19 cellular contexts compared by ENCODE assay signal in genomic region chr5:176642675-176643490, GRCh38. TPM values are rescaled to one million over a fixed set of nuclear protein-coding genes. Genes with fewer than 3 reads are reported as not detected.
"Had no signal": no experiment of that assay in that cellular context is flagged by ENCODE, and none has a peak within 500 bp of the region (broad histone marks: within the 10 kb centered on the region; RNA-seq: fewer than 3 reads in every experiment).

No MANE protein-coding gene starts in this region.

- ATAC-seq: gastrocnemius medialis, heart left ventricle had no signal

- H3K4me3 Mint-ChIP-seq: neural crest cell had no signal

- H3K27ac Mint-ChIP-seq: activated T-helper 2 cell treated with anti-CD3 and anti-CD28 coated beads, Interferon-gamma antibody, Interleukin-2, Interleukin-4, amounts not matched to agents 10 μg/mL and 5 μg/mL and 100 μg/mL, durations not matched to agents 14 hours and 24 hours and 36 hours had no signal

- H3K9me3 Mint-ChIP-seq: activated T-helper 2 cell treated with anti-CD3 and anti-CD28 coated beads, Interferon-gamma antibody, Interleukin-2, Interleukin-4, amounts not matched to agents 10 μg/mL and 5 μg/mL and 100 μg/mL, durations not matched to agents 14 hours and 24 hours and 36 hours; neural crest cell had no signal

- H3K27me3 ChIP-seq: dorsolateral prefrontal cortex, gastrocnemius medialis, heart left ventricle, sigmoid colon, stomach had no signal

- H3K27ac ChIP-seq: dorsolateral prefrontal cortex, gastrocnemius medialis, heart left ventricle, sigmoid colon, spleen, stomach, thoracic aorta had no signal

- H3K9me3 ChIP-seq: gastrocnemius medialis, heart left ventricle, sigmoid colon, spleen, stomach, thoracic aorta had no signal

- H3K36me3 ChIP-seq: gastrocnemius medialis, heart left ventricle, sigmoid colon, spleen, stomach, thoracic aorta had no signal

- DNase-seq: activated CD4-positive, alpha-beta T cell treated with anti-CD3 and anti-CD28 coated beads for 1 hour; activated CD4-positive, alpha-beta T cell treated with anti-CD3 and anti-CD28 coated beads, Interleukin-2, amount 50 U/mL, for 4 hours; activated naive CD4-positive, alpha-beta T cell treated with anti-CD3 and anti-CD28 coated beads, Interleukin-2, amount 50 U/mL, for 16 hours; activated T-cell treated with anti-CD3 and anti-CD28 coated beads for 4 hours; dorsolateral prefrontal cortex; erythroblast; gastrocnemius medialis; sigmoid colon; spleen; stomach had no signal

- H3K4me3 ChIP-seq: dorsolateral prefrontal cortex, gastrocnemius medialis, heart left ventricle, sigmoid colon, spleen, stomach, thoracic aorta had no signal

RNA-seq across cellular contexts. Expression of gene EIF4E1B, which starts 12.4 kb away (rescaled TPM):
- total RNA-seq: activated T-helper 2 cell treated with anti-CD3 and anti-CD28 coated beads, Interferon-gamma antibody, Interleukin-2, Interleukin-4, amounts not matched to agents 10 μg/mL and 5 μg/mL and 100 μg/mL, durations not matched to agents 14 hours and 24 hours and 36 hours; gastrocnemius medialis; heart left ventricle; lung microvascular endothelial cell; neural crest cell; osteocyte; pulmonary artery endothelial cell; spleen; stomach; T-helper 1 cell treated with Interleukin-12 subunit alpha and Interleukin-12 subunit beta and Interleukin-4 antibody, amounts not matched to agents 30 ng/mL and 1 ng/mL, for 36 hours; thoracic aorta; ureter had no signal
- polyA plus RNA-seq: heart left ventricle, sigmoid colon, spleen, stomach had no signal

RNA-seq across cellular contexts. Expression of gene SNCB, which starts 12.5 kb away (rescaled TPM):
- total RNA-seq: activated T-helper 2 cell treated with anti-CD3 and anti-CD28 coated beads, Interferon-gamma antibody, Interleukin-2, Interleukin-4, amounts not matched to agents 10 μg/mL and 5 μg/mL and 100 μg/mL, durations not matched to agents 14 hours and 24 hours and 36 hours; osteocyte; spleen; stomach; T-helper 1 cell treated with Interleukin-12 subunit alpha and Interleukin-12 subunit beta and Interleukin-4 antibody, amounts not matched to agents 30 ng/mL and 1 ng/mL, for 36 hours; thoracic aorta; ureter had no signal
- polyA plus RNA-seq: heart left ventricle, stomach had no signal
